In the genomic region with DNA sequence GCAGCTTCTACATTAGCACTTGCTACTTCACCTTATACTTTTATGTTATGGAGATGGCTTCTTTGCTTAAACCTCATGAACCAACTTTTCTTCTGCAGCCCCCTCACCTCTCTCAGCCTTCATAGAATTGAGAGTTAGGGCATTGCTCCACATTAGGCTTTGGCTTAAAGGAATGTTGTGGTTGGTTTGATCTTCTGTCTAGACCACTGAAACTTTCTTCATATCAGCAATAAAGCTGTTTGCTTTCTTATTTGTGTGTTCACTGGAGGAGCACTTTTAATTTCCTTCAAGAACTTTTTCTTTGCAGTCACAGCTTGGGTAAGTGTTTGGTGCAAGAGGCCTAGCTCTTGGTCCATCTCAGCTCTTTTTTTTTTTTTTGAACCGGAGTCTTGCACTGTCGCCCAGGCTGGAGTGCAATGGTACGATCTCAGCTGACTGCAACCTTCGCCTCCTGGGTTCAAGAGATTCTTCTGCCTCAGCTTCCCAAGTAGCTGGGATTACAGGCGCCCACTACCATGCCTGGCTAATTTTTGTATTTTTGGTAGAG, we compare ENCODE assay signal across 1 cellular context.
TF ChIP-seq lines count a peak whose summit lies in the region.

No MANE protein-coding gene starts in this region.

TF ChIP-seq in HEK293, 187 proteins besides CTCF, POLR2A, EP300 and RAD21:
- TF ChIP-seq PRDM1 (tag by site-specific recombination; IDR thresholded peaks at IDR 0.05): peak; percentile 43
